Comparison of ENCODE assay signal across 2 cellular contexts in genomic region chr14:21506557-21506956, GRCh38.
TF ChIP-seq lines count a peak whose summit lies in the region.

No MANE protein-coding gene starts in this region.

TF ChIP-seq in HEK293, 187 proteins besides CTCF, POLR2A, EP300 and RAD21:
- no peak for TF ChIP-seq ZNF423 (tag by site-specific recombination; IDR thresholded peaks at IDR 0.05)
- peak; percentile 82 for TF ChIP-seq ZNF146 (tag by site-specific recombination; IDR thresholded peaks at IDR 0.05)

TF ChIP-seq in K562, 482 proteins besides CTCF, POLR2A, EP300 and RAD21:
- TF ChIP-seq MTA3 (IDR thresholded peaks at IDR 0.05; ENCODE audit: borderline replicate concordance) = no peak
- TF ChIP-seq ZNF146 (CRISPR knock-in tag; IDR thresholded peaks at IDR 0.05; ENCODE audit: unreplicated experiment) = peak; percentile 46
- TF ChIP-seq SPI1 (IDR thresholded peaks at IDR 0.05; ENCODE audit: borderline replicate concordance, low read depth, low read length) = no peak
- TF ChIP-seq MITF (IDR thresholded peaks at IDR 0.05) = no peak
